ENCODE assay signal across 10 cellular contexts in the genomic region with DNA sequence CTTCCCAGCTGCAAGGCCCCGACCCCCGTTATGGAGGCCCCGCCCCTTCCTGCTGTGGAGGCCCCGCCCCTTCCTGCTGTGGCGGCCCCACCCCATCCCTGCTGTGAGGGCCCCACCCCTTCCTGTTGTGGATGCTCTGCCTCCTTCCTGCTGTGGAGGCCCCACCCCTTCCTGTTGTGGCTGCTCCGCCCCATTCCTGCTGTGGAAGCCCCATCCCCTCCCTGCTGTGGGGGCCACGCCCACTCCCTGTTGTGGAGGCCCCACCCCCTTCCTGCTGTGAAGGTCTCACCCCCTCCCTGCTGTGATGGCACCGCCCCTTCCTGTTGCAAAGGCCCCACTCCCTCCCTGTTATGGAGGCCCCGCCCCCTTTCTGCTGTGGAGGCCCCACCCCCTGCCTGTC.
DNase-seq lines count a peak whose midpoint lies in the region; ATAC-seq, FAIRE-seq and TF ChIP-seq lines count a peak whose summit lies in the region.
"Had no signal": no experiment of that assay in that cellular context is flagged by ENCODE, and none has a peak within 500 bp of the region (broad histone marks: within the 10 kb centered on the region; RNA-seq: fewer than 3 reads in every experiment).

No MANE protein-coding gene starts in this region.

- no peak overlapping the region for H3K27ac Mint-ChIP-seq in activated CD4-positive, alpha-beta T cell treated with anti-CD3 and anti-CD28 coated beads, Interleukin-2, amount 10 ng/mL, durations not matched to agents 24 days and 14 days

- no peak for ATAC-seq in GM18505 (IDR thresholded peaks at IDR 0.05; ENCODE audit: unreplicated experiment)

- H3K27me3 Mint-ChIP-seq in activated CD4-positive, alpha-beta T cell treated with anti-CD3 and anti-CD28 coated beads, Interleukin-2, amount 10 ng/mL, durations not matched to agents 24 days and 14 days = no peaks in the 10 kb centered on the region

- no peaks in the 10 kb centered on the region for H3K79me2 ChIP-seq in keratinocyte (ENCODE audit: control insufficient read depth, insufficient read depth, low read length)

- TF ChIP-seq POLR2A in GM18505 (IDR thresholded peaks at IDR 0.05; ENCODE audit: borderline replicate concordance, extremely low read depth, insufficient read depth, insufficient read length) (no peak), esophagus squamous epithelium (IDR thresholded peaks at IDR 0.05) (no peak)

- in situ Hi-C loops in Caki2 (cut with HindIII; ENCODE audit: low pct_unique_long_range_greater_than_20kb, low sequenced_read_pairs) = no loop called here
- in situ Hi-C loops in G401 (cut with HindIII; ENCODE audit: low sequenced_read_pairs) = no loop called here

- no peak overlapping the region for H3K4me2 ChIP-seq in keratinocyte (ENCODE audit: control insufficient read depth, extremely low read depth, insufficient read depth, low read depth, low read length)

- no peaks in the 10 kb centered on the region for H3K36me3 ChIP-seq in keratinocyte (ENCODE audit: control insufficient read depth in 2 of 2, extremely low read depth in 1 of 2, insufficient read depth in 2 of 2, low read length in 2 of 2)
- H3K36me3 ChIP-seq in esophagus squamous epithelium = no peaks in the 10 kb centered on the region
- H3K36me3 ChIP-seq: neutrophil had no signal

- intact Hi-C loops in activated CD4-positive, alpha-beta T cell treated with anti-CD3 and anti-CD28 coated beads, Interleukin-2, amount 10 ng/mL, durations not matched to agents 24 days and 14 days (cut with micrococcal nuclease) = no loop called here
- intact Hi-C loops in esophagus squamous epithelium (cut with DNase I) = no loop called here

- no peak overlapping the region for H3K4me3 Mint-ChIP-seq in activated CD4-positive, alpha-beta T cell treated with anti-CD3 and anti-CD28 coated beads, Interleukin-2, amount 10 ng/mL, durations not matched to agents 24 days and 14 days

- no peak for TF ChIP-seq CTCF in keratinocyte (optimal IDR thresholded peaks at IDR 0.05 in 1 of 3, IDR thresholded peaks at IDR 0.05 in 1 of 3, conservative IDR thresholded peaks at IDR 0.05 in 1 of 3; ENCODE audit: extremely low read depth in 1 of 3, insufficient read depth in 2 of 3, low read length in 3 of 3)
- no peak for TF ChIP-seq CTCF in esophagus squamous epithelium (IDR thresholded peaks at IDR 0.05)

- H3K9ac ChIP-seq in keratinocyte (ENCODE audit: control insufficient read depth, extremely low read depth, insufficient read depth, low read length) = no peak overlapping the region

- WGBS in esophagus squamous epithelium, 2 donors = 20 to 58% methylated on average over 1 to 4 of the region's 9 CpGs

- DNase-seq in Caki2 (ENCODE audit: low read depth) (peak; percentile 94), NCI-H1048 (lab: John Stamatoyannopoulos, UW) (peak; percentile 41), keratinocyte (ENCODE audit: low read depth, low spot score) (peak; percentile 28), AG20443 (ENCODE audit: low spot score) (no peak), esophagus squamous epithelium (lab: John Stamatoyannopoulos, UW) (no peak), G401 (ENCODE audit: low spot score) (no peak)
- peak; percentile 90 for DNase-seq in activated CD4-positive, alpha-beta T cell treated with anti-CD3 and anti-CD28 coated beads, Interleukin-2, amount 10 ng/mL, durations not matched to agents 24 days and 14 days

- FAIRE-seq in keratinocyte (lab: Jason Lieb, UNC) = no peak
- FAIRE-seq: H1 had no signal

- dilution Hi-C loops in keratinocyte (cut with MboI; ENCODE audit: extremely low pct_ligation_motif_present, low sequenced_read_pairs) = no loop called here

- H3K9me3 ChIP-seq in keratinocyte (ENCODE audit: control insufficient read depth, low read depth, low read length) = no peaks in the 10 kb centered on the region
- H3K9me3 ChIP-seq in esophagus squamous epithelium = peaks cover 0 to 5% (median 5%) of the 10 kb centered on the region in 3 donors
- H3K9me3 ChIP-seq: neutrophil had no signal

- H3K9me3 Mint-ChIP-seq in activated CD4-positive, alpha-beta T cell treated with anti-CD3 and anti-CD28 coated beads, Interleukin-2, amount 10 ng/mL, durations not matched to agents 24 days and 14 days = no peaks in the 10 kb centered on the region

- H3K4me1 ChIP-seq in keratinocyte (ENCODE audit: control insufficient read depth, extremely low read depth, insufficient read depth, low read length) = no peaks in the 10 kb centered on the region
- no peaks in the 10 kb centered on the region for H3K4me1 ChIP-seq in esophagus squamous epithelium

- H3K9me1 ChIP-seq in keratinocyte (ENCODE audit: control insufficient read depth, extremely low read depth, insufficient read depth, low read length) = no peaks in the 10 kb centered on the region

- no peaks in the 10 kb centered on the region for H4K20me1 ChIP-seq in keratinocyte (ENCODE audit: control insufficient read depth, extremely low read depth, insufficient read depth, low read length)

- no peaks in the 10 kb centered on the region for H3K4me1 Mint-ChIP-seq in activated CD4-positive, alpha-beta T cell treated with anti-CD3 and anti-CD28 coated beads, Interleukin-2, amount 10 ng/mL, durations not matched to agents 24 days and 14 days

- H2AFZ ChIP-seq in keratinocyte (ENCODE audit: control insufficient read depth, low read length) = no peak overlapping the region

- H3K4me3 ChIP-seq in keratinocyte (ENCODE audit: control insufficient read depth in 2 of 3, extremely low read depth in 1 of 3, insufficient read depth in 2 of 3, low read depth in 1 of 3, low read length in 3 of 3) = no peak overlapping the region
- H3K4me3 ChIP-seq in esophagus squamous epithelium = no peak overlapping the region

- H3K27me3 ChIP-seq in keratinocyte (ENCODE audit: control insufficient read depth, extremely low read depth, insufficient read depth, low read length) (peaks cover 2% of the 10 kb centered on the region), esophagus squamous epithelium (no peaks in the 10 kb centered on the region)
- H3K27me3 ChIP-seq: neutrophil had no signal

- H3K36me3 Mint-ChIP-seq in activated CD4-positive, alpha-beta T cell treated with anti-CD3 and anti-CD28 coated beads, Interleukin-2, amount 10 ng/mL, durations not matched to agents 24 days and 14 days (ENCODE audit: low read depth) = peaks cover 1% of the 10 kb centered on the region

- no peak overlapping the region for H3K27ac ChIP-seq in keratinocyte (ENCODE audit: control insufficient read depth, insufficient read depth, low read length)
- no peak overlapping the region for H3K27ac ChIP-seq in esophagus squamous epithelium
- H3K27ac ChIP-seq: neutrophil had no signal

Comparison
In these comparisons a context has a peak if more than half of its experiments do, and no peak if none do; other contexts are left out.
1. DNase-seq: peak in Caki2 (single experiment), NCI-H1048 (single experiment), activated CD4-positive, alpha-beta T cell treated with anti-CD3 and anti-CD28 coated beads, Interleukin-2, amount 10 ng/mL, durations not matched to agents 24 days and 14 days (single experiment) and keratinocyte (single experiment); none in AG20443 (single experiment), esophagus squamous epithelium (single experiment) and G401 (single experiment).